28 cellular contexts compared by ENCODE assay signal in the genomic region with DNA sequence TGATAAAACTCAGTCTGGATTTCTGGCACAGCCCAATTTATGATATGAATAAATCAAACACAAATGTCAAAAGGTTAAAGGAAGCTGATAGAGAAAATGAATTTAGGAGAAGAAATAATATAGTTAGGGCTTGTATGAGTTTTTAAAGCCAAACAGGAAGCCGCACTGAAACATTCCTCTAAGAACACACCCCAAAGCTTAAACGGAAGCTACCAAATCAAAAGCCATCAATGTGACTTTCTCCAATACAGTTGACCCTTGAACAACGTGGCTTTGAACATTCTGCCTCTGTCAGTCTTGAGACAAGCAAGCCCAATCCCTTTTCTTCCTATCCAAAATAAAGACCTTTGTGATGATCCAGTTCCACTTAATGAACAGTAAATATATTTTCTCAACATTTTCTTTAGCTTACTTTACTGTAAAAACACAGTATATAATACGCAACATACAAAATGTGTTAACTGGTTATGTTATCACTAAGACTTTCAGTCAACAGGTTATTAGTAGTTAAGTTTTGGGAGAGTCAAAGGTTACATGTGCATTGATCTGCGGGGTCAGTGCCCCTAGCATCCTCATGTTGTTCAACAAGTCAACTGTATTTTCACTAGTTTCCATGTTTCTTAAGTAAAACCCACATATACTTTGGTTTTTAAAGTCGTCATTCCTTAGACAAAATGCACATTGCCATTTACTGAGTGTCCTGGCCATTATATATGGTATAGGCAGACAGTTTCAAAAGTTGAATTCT. TPM values are rescaled to one million over a fixed set of nuclear protein-coding genes. Genes with fewer than 3 reads are reported as not detected.
A peak's percentile ranks its signal among the peaks of the same experiment; 100 is the strongest.
DNase-seq lines count a peak whose midpoint lies in the region; ATAC-seq and FAIRE-seq lines count a peak whose summit lies in the region.
"Had no signal": no experiment of that assay in that cellular context is flagged by ENCODE, and none has a peak within 500 bp of the region (broad histone marks: within the 10 kb centered on the region; RNA-seq: fewer than 3 reads in every experiment).

No MANE protein-coding gene starts in this region.

- peak overlapping the region; percentile 46 for H3K27ac Mint-ChIP-seq in T-helper 1 cell treated with Interleukin-12 subunit alpha and Interleukin-12 subunit beta and Interleukin-4 antibody, amounts not matched to agents 30 μg/mL and 1 μg/mL, for 36 hours
- peak overlapping the region; percentile 61 to 77 for H3K27ac Mint-ChIP-seq in effector memory CD8-positive, alpha-beta T cell
- H3K27ac Mint-ChIP-seq: nephron progenitor cell had no signal

- no peak overlapping the region for H2BK5ac ChIP-seq in trophoblast cell (ENCODE audit: low read depth, low read length, poor library complexity)

- no CpG with 5 or more reads among the region's 6 CpGs for WGBS in trophoblast cell (ENCODE audit: extremely low coverage, insufficient coverage, insufficient read length)

- no peaks in the 10 kb centered on the region for H3K27me3 ChIP-seq in trophoblast cell (ENCODE audit: insufficient read depth, low read length)
- H3K27me3 ChIP-seq: SJCRH30, thyroid gland had no signal

- H2BK120ac ChIP-seq in trophoblast cell (ENCODE audit: insufficient read depth, low read length, poor library complexity), result no peak overlapping the region

- no peaks in the 10 kb centered on the region for H3K79me1 ChIP-seq in trophoblast cell (ENCODE audit: low read length)

- ATAC-seq in effector memory CD8-positive, alpha-beta T cell (replicated peaks), result no peak
- ATAC-seq in GM18511 (IDR thresholded peaks at IDR 0.05; ENCODE audit: unreplicated experiment), result no peak
- ATAC-seq: esophagus mucosa, Panc1 had no signal

- H3K23ac ChIP-seq in trophoblast cell (ENCODE audit: low read length), result no peak overlapping the region

- no peak for DNase-seq in T-helper 1 cell
- no peak for DNase-seq in SK-N-MC (ENCODE audit: low read depth, low spot score)
- no peak for DNase-seq in effector memory CD8-positive, alpha-beta T cell
- no peak for DNase-seq in trophoblast cell
- no peak for DNase-seq in frontal cortex (ENCODE audit: low spot score in 2 of 2)
- DNase-seq in ureter (ENCODE audit: low spot score), result no peak
- DNase-seq: activated CD4-positive, CD25-positive, alpha-beta regulatory T cell; activated gamma-delta T cell; COR-L47; DND-41; KBM-7; kidney glomerular epithelial cell; mesenchymal stem cell; NCI-H187; NCI-H2227 treated with DMSO at 0.1 percent for 48 hours; NCI-H82; nephron progenitor cell; SJCRH30; stimulated activated CD4-positive, alpha-beta T cell treated with anti-CD3 and anti-CD28 coated beads, Interleukin-2, amount 100 ng/mL, for 24 hours; stimulated activated naive CD4-positive, alpha-beta T cell; T-helper 9 cell; thyroid gland had no signal

- H2BK12ac ChIP-seq in trophoblast cell (ENCODE audit: low read length), result no peak overlapping the region

- H3K9ac ChIP-seq in SK-N-MC (ENCODE audit: insufficient read length), result no peak overlapping the region
- no peak overlapping the region for H3K9ac ChIP-seq in trophoblast cell (ENCODE audit: low read length)

- no peak for FAIRE-seq in frontal cortex (lab: Jason Lieb, UNC)
- FAIRE-seq: H54 had no signal

- H3K36me3 ChIP-seq in SK-N-MC (ENCODE audit: insufficient read depth, low read length), result peaks cover 99% of the 10 kb centered on the region
- H3K36me3 ChIP-seq in trophoblast cell (ENCODE audit: control insufficient read depth in 1 of 2, insufficient read depth in 2 of 2, low read length in 2 of 2), result peaks cover 40 to 45% of the 10 kb centered on the region in 2 experiments

- H3K9me3 ChIP-seq in SK-N-MC (ENCODE audit: low read depth, low read length) (no peaks in the 10 kb centered on the region), trophoblast cell (ENCODE audit: insufficient read depth, low read depth, low read length) (no peaks in the 10 kb centered on the region)
- H3K9me3 ChIP-seq: SJCRH30, thyroid gland had no signal

- H3K4me1 Mint-ChIP-seq in T-helper 1 cell treated with Interleukin-12 subunit alpha and Interleukin-12 subunit beta and Interleukin-4 antibody, amounts not matched to agents 30 μg/mL and 1 μg/mL, for 36 hours (ENCODE audit: low read depth), result peaks cover 44% of the 10 kb centered on the region
- H3K4me1 Mint-ChIP-seq in effector memory CD8-positive, alpha-beta T cell (ENCODE audit: low read depth in 2 of 2), result peaks cover 26 to 54% of the 10 kb centered on the region in 2 donors
- H3K4me1 Mint-ChIP-seq: nephron progenitor cell had no signal

- H3K14ac ChIP-seq in trophoblast cell (ENCODE audit: low read length), result no peak overlapping the region

- H3K27me3 Mint-ChIP-seq in T-helper 1 cell treated with Interleukin-12 subunit alpha and Interleukin-12 subunit beta and Interleukin-4 antibody, amounts not matched to agents 30 μg/mL and 1 μg/mL, for 36 hours (ENCODE audit: low read depth), result no peaks in the 10 kb centered on the region
- H3K27me3 Mint-ChIP-seq in effector memory CD8-positive, alpha-beta T cell, result no peaks in the 10 kb centered on the region

- H3K9me3 Mint-ChIP-seq in T-helper 1 cell treated with Interleukin-12 subunit alpha and Interleukin-12 subunit beta and Interleukin-4 antibody, amounts not matched to agents 30 μg/mL and 1 μg/mL, for 36 hours, result no peaks in the 10 kb centered on the region
- H3K9me3 Mint-ChIP-seq in effector memory CD8-positive, alpha-beta T cell, result no peaks in the 10 kb centered on the region
- H3K9me3 Mint-ChIP-seq: nephron progenitor cell had no signal

- no peaks in the 10 kb centered on the region for H3K4me1 ChIP-seq in trophoblast cell (ENCODE audit: control insufficient read depth in 1 of 2, insufficient read depth in 2 of 2, low read length in 2 of 2)
- H3K4me1 ChIP-seq: SJCRH30, thyroid gland had no signal

- H3K27ac ChIP-seq in SK-N-MC (0 out of 2 replicates have a peak overlapping the region, but pooled peaks have one; percentile 22), trophoblast cell (ENCODE audit: low read depth, low read length) (no peak overlapping the region)
- H3K27ac ChIP-seq: 22Rv1, SJCRH30, thyroid gland had no signal

- peak overlapping the region; percentile 62 for H3K4ac ChIP-seq in trophoblast cell (ENCODE audit: low read depth, low read length)

- H3K4me3 Mint-ChIP-seq in T-helper 1 cell treated with Interleukin-12 subunit alpha and Interleukin-12 subunit beta and Interleukin-4 antibody, amounts not matched to agents 30 μg/mL and 1 μg/mL, for 36 hours, result no peak overlapping the region
- no peak overlapping the region for H3K4me3 Mint-ChIP-seq in effector memory CD8-positive, alpha-beta T cell
- H3K4me3 Mint-ChIP-seq: nephron progenitor cell had no signal

- H2AK5ac ChIP-seq in trophoblast cell (ENCODE audit: low read length), result no peak overlapping the region

- H3K79me2 ChIP-seq in trophoblast cell (ENCODE audit: control insufficient read depth, insufficient read depth, low read length, poor library complexity), result no peaks in the 10 kb centered on the region

- H3K18ac ChIP-seq in trophoblast cell (ENCODE audit: low read length), result no peak overlapping the region

- H4K8ac ChIP-seq in trophoblast cell (ENCODE audit: low read depth, low read length), result no peak overlapping the region

- H2AFZ ChIP-seq in trophoblast cell (ENCODE audit: insufficient read depth, low read length, poor library complexity), result no peak overlapping the region

- H4K91ac ChIP-seq in trophoblast cell (ENCODE audit: low read depth, low read length), result no peak overlapping the region

- no peak overlapping the region for H3K4me2 ChIP-seq in trophoblast cell (ENCODE audit: low read length)

- H3K4me3 ChIP-seq in SK-N-MC (no peak overlapping the region), trophoblast cell (ENCODE audit: low read depth, low read length) (no peak overlapping the region)
- H3K4me3 ChIP-seq: SJCRH30, thyroid gland had no signal

- no peak overlapping the region for H4K12ac ChIP-seq in trophoblast cell (ENCODE audit: low read depth, low read length)

- H3K36me3 Mint-ChIP-seq in T-helper 1 cell treated with Interleukin-12 subunit alpha and Interleukin-12 subunit beta and Interleukin-4 antibody, amounts not matched to agents 30 μg/mL and 1 μg/mL, for 36 hours (ENCODE audit: low read depth), result peaks cover 70% of the 10 kb centered on the region
- H3K36me3 Mint-ChIP-seq in effector memory CD8-positive, alpha-beta T cell (ENCODE audit: insufficient read depth), result peaks cover 99% of the 10 kb centered on the region

RNA-seq across cellular contexts. Expression of a gene that starts 11.2 kb away (rescaled TPM):
- 248 and 260 TPM in 2 replicates for polyA plus RNA-seq in trophoblast cell (2013)
- 152 TPM for total RNA-seq in frontal cortex
- total RNA-seq in ureter, result 174 TPM
